In the genomic region with DNA sequence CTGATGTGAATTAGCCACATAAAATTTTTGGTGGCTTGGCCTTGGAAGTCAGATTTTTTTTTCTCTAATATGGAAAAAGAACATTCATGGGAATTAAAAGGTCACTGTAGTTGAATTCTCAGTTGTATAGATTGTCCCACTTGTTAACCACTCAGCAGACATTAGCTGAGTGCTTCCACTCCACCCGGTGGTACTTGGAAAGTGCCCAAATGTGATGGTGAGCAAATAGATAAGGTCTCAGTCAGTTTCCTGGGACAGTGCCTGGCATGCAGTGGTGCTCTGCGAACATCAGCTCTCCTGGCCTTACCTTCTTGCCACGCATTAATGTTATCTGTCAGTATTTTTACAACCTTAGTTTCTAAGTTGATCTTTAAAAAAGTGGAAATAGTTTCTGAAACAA, we compare ENCODE assay signal across 8 cellular contexts. TPM values are rescaled to one million over a fixed set of nuclear protein-coding genes. Genes with fewer than 3 reads are reported as not detected.
DNase-seq lines count a peak whose midpoint lies in the region; ATAC-seq and TF ChIP-seq lines count a peak whose summit lies in the region.

No MANE protein-coding gene starts in this region.

- H2AK5ac ChIP-seq in H9 (ENCODE audit: insufficient read length, low read length) = no peak overlapping the region

- in situ Hi-C loops in Panc1 (cut with HindIII; ENCODE audit: low pct_unique_long_range_greater_than_20kb, low sequenced_read_pairs) = no loop called here

- H3K36me3 Mint-ChIP-seq in H9 (ENCODE audit: insufficient read depth in 1 of 3, low read depth in 3 of 3) = peaks cover 4 to 19% (median 14%) of the 10 kb centered on the region in 3 experiments; a peak in 5 of 7 replicates

- no peaks in the 10 kb centered on the region for H3K9me3 ChIP-seq in H9 (ENCODE audit: control insufficient read depth, low read depth, low read length)
- H3K9me3 ChIP-seq in Panc1 (ENCODE audit: control insufficient read depth, insufficient read depth, low read depth, low read length) = no peaks in the 10 kb centered on the region
- no peaks in the 10 kb centered on the region for H3K9me3 ChIP-seq in sigmoid colon

- H3K27me3 ChIP-seq in H9 (ENCODE audit: insufficient read depth, low read length) (no peaks in the 10 kb centered on the region), Panc1 (ENCODE audit: control insufficient read depth, insufficient read depth, low read length) (no peaks in the 10 kb centered on the region), sigmoid colon (no peaks in the 10 kb centered on the region)

- H3K4me2 ChIP-seq in H9 (ENCODE audit: insufficient read depth, insufficient read length, low read length) = peak overlapping the region; percentile 94

- peaks cover 13 to 15% of the 10 kb centered on the region in 2 experiments for H3K4me1 Mint-ChIP-seq in H9

- no peak for TF ChIP-seq EP300 in sigmoid colon (IDR thresholded peaks at IDR 0.05)

- H3K27ac Mint-ChIP-seq in H9 = 0 out of 7 replicates have a peak overlapping the region, but pooled peaks of 1 of the 3 experiments have one; percentile 27

- H3K36me3 ChIP-seq in Panc1 (ENCODE audit: control insufficient read depth, insufficient read depth, low read length) (peaks cover 11% of the 10 kb centered on the region; the same call in 1 of the 2 replicates), sigmoid colon (no peaks in the 10 kb centered on the region)

- no peaks in the 10 kb centered on the region for H3K27me3 Mint-ChIP-seq in H9 (ENCODE audit: low read depth)

- no peak for DNase-seq in H9
- DNase-seq in Panc1 (ENCODE audit: low read depth, low spot score) = no peak
- DNase-seq in fibroblast of peridontal ligament (ENCODE audit: extremely low read depth) = peak; percentile 16
- no peak for DNase-seq in sigmoid colon
- DNase-seq in DMS153 (lab: John Stamatoyannopoulos, UW) = no peak
- no peak for DNase-seq in OCI-M2 (lab: John Stamatoyannopoulos, UW; ENCODE audit: unreplicated experiment)

- POLR2A ChIA-PET in Panc1 (lab: Charles Lee) = no interaction called here

- TF ChIP-seq POLR2A in sigmoid colon (IDR thresholded peaks at IDR 0.05) = no peak

- H4K91ac ChIP-seq in H9 (ENCODE audit: insufficient read length, low read depth, low read length) = no peak overlapping the region

- no peak overlapping the region for H3K27ac ChIP-seq in H9 (ENCODE audit: insufficient read length, low read depth, low read length)
- H3K27ac ChIP-seq in Panc1 (ENCODE audit: low read length) = peak overlapping the region; percentile 87
- H3K27ac ChIP-seq in sigmoid colon = peak overlapping the region in 2 of 4 donors; percentile 87 to 89

- H3T11ph ChIP-seq in H9 (ENCODE audit: low read length) = no peak overlapping the region

- H3K18ac ChIP-seq in H9 (ENCODE audit: insufficient read length, low read depth, low read length) = no peak overlapping the region

- no peak overlapping the region for H3K14ac ChIP-seq in H9 (ENCODE audit: insufficient read depth, low read length)

- CTCF ChIA-PET in Panc1 (lab: Charles Lee) = no interaction called here

- no peak overlapping the region for H2BK5ac ChIP-seq in H9 (ENCODE audit: insufficient read length, low read length)

- H3K9ac ChIP-seq in H9 (ENCODE audit: extremely low read depth, insufficient read length, low read length) = peak overlapping the region; percentile 34

- peaks cover 48% of the 10 kb centered on the region for H3K79me2 ChIP-seq in H9 (ENCODE audit: insufficient read depth, low read length)

- H2BK15ac ChIP-seq in H9 (ENCODE audit: low read depth, low read length) = no peak overlapping the region

- no peak for TF ChIP-seq CTCF in H9 (conservative IDR thresholded peaks at IDR 0.05)
- TF ChIP-seq CTCF in Panc1 (IDR thresholded peaks at IDR 0.05) = no peak
- TF ChIP-seq CTCF in sigmoid colon (IDR thresholded peaks at IDR 0.05) = no peak

- H4K8ac ChIP-seq in H9 (replicated peaks; ENCODE audit: insufficient read length, low read depth, low read length) = no peak overlapping the region

- WGBS in H9 (ENCODE audit: extremely low coverage, insufficient read length, low lambda C conversion rate) = no CpG with 5 or more reads among the region's 3 CpGs
- WGBS in sigmoid colon, 2 donors = 15 to 45% methylated on average over 3 of the region's 3 CpGs

- peaks cover 5% of the 10 kb centered on the region for H3K23me2 ChIP-seq in H9 (ENCODE audit: insufficient read length, low read depth, low read length, poor library complexity, severe bottlenecking)

- H3K4me1 ChIP-seq in H9 (ENCODE audit: insufficient read depth, low read length) (no peaks in the 10 kb centered on the region), Panc1 (ENCODE audit: control insufficient read depth, insufficient read depth, low read length) (peaks cover 9% of the 10 kb centered on the region), sigmoid colon (peaks cover 0 to 71% (median 52%) of the 10 kb centered on the region in 4 donors)

- H3K79me1 ChIP-seq in H9 (ENCODE audit: insufficient read depth, low read depth, low read length, poor library complexity, severe bottlenecking) = peaks cover 3% of the 10 kb centered on the region

- H4K5ac ChIP-seq in H9 (ENCODE audit: insufficient read length, low read depth, low read length) = no peak overlapping the region

- H2BK20ac ChIP-seq in H9 (ENCODE audit: low read depth, low read length, poor library complexity, severe bottlenecking) = no peak overlapping the region

- H2BK12ac ChIP-seq in H9 (ENCODE audit: insufficient read length, low read depth, low read length) = no peak overlapping the region

- no peak overlapping the region for H2AFZ ChIP-seq in H9 (ENCODE audit: low read length)

- no peaks in the 10 kb centered on the region for H3K9me3 Mint-ChIP-seq in H9

- intact Hi-C loops in Panc1 (cut with micrococcal nuclease; ENCODE audit: unreplicated experiment) = no loop called here
- intact Hi-C loops in sigmoid colon (cut with DNase I) = loop anchor here (2.0 to 10.0 kb wide), 4 partner anchors 29 to 1895 kb away; a partner anchor contains a TSS

- H3K4me3 ChIP-seq in Panc1 (ENCODE audit: low read depth in 2 of 2, low read length in 2 of 2) (peak overlapping the region; percentile 90 to 94), sigmoid colon (peak overlapping the region in 3 of 4 donors; percentile 83 to 91 (median 91))

- no peak overlapping the region for H3K4ac ChIP-seq in H9 (ENCODE audit: low read depth, low read length)

- ATAC-seq in Panc1 (no peak), HG03521 (IDR thresholded peaks at IDR 0.05; ENCODE audit: unreplicated experiment) (no peak), HG03460 (IDR thresholded peaks at IDR 0.05; ENCODE audit: unreplicated experiment) (no peak)

- H3K4me3 Mint-ChIP-seq in H9 = no peak overlapping the region

- H2BK120ac ChIP-seq in H9 (ENCODE audit: low read depth, low read length, poor library complexity, severe bottlenecking) = no peak overlapping the region

- H3K56ac ChIP-seq in H9 (ENCODE audit: insufficient read length, low read depth, low read length) = no peak overlapping the region

- BruUV-seq in Panc1 (replicated peaks; lab: Mats Ljungman, UMichigan) = TSS peak; percentile 61

- H4K20me1 ChIP-seq in H9 (ENCODE audit: control insufficient read depth, insufficient read depth, insufficient read length) = no peaks in the 10 kb centered on the region

- no peak overlapping the region for H3K23ac ChIP-seq in H9 (ENCODE audit: insufficient read length, low read depth, low read length)

RNA-seq across cellular contexts. Expression of a gene that starts 1.4 kb away (rescaled TPM):
- total RNA-seq in H9 (2021) = 268 and 280 TPM in 2 replicates
- 189 TPM for total RNA-seq in Panc1 (2021; ENCODE audit: unreplicated experiment)
- 154 TPM for polyA plus RNA-seq in Panc1 (2012; ENCODE audit: insufficient read length)
- 100 to 1,000 TPM; 335 to 363 (median 358) TPM for total RNA-seq in sigmoid colon
- polyA plus RNA-seq in sigmoid colon = 100 to 1,000 TPM; 424 to 993 (median 718) TPM

RNA-seq across cellular contexts. Expression of a gene that starts 1.6 kb away (rescaled TPM):
- total RNA-seq in H9 (2021) = 20.9 and 23.4 TPM in 2 replicates
- 8.4 TPM for total RNA-seq in Panc1 (2021; ENCODE audit: unreplicated experiment)
- 2.8 TPM for polyA plus RNA-seq in Panc1 (2012; ENCODE audit: insufficient read length)
- 10 to 100 TPM in 1 of 4 donors, 1 to 10 TPM in 3; 5.9 to 17.2 (median 7.6) TPM for total RNA-seq in sigmoid colon
- 10 to 100 TPM in 1 of 3 donors, 1 to 10 TPM in 2; 6.7 to 12.6 (median 6.7) TPM for polyA plus RNA-seq in sigmoid colon

RNA-seq across cellular contexts. Expression of a gene that starts 28.9 kb away (rescaled TPM):
- total RNA-seq in H9 (2021) (10.1 and 10.2 TPM in 2 replicates), Panc1 (2021; ENCODE audit: unreplicated experiment) (5.5 TPM), sigmoid colon (10 to 100 TPM in 1 of 4 donors, 1 to 10 TPM in 3; 5.2 to 12.2 (median 7.8) TPM)
- polyA plus RNA-seq in Panc1 (2012; ENCODE audit: insufficient read length) = 2.9 TPM
- 1 to 10 TPM; 3.0 to 4.2 (median 3.9) TPM for polyA plus RNA-seq in sigmoid colon
